1 cellular context compared by ENCODE assay signal in the genomic region with DNA sequence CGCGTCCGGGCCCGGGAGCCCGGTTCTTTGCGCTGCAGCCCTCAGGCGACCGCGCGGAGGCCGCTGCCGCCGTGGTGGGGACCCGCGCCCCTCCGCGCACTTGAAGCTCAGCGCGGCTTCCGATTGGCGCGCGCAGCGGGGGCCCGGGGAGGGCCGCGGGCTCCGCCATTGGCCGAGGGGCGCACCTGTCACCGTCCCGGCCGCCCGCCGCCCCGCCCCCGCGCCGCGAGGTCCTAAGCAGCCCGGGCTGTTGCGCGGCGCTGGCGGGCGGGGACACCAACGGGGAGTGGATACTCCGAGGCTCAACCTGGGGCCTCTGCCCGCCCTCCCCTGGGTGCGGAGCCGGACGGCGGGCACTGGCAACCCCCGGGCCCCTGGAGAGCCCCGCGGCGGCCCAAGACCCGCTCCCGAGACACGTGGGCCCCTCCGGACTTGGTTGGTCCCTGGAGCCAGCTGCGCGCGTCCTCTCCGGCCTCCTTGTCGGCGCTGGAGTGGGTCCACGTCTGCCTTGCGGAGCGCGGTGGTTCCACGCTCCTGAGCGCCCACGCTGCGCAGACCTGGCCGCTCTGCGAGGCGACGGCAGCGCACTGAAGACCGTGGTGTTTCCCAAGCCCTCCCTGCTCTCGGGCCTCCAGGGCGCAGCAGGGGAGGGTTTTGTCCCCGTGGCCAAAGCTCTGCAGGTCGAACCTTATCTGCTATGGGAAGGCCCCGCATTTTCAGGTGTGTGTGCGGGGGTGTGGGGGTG.
TF ChIP-seq lines count a peak whose summit lies in the region.

TSS of gene MNX1 (minus strand) at position 76 of the 745 bp plus-strand sequence. CDS start 313 bp downstream, outside the sequence.

TF ChIP-seq in K562, 482 proteins besides CTCF, POLR2A, EP300 and RAD21 (continued from another document and continues in another):
- TF ChIP-seq, protein P1, sequence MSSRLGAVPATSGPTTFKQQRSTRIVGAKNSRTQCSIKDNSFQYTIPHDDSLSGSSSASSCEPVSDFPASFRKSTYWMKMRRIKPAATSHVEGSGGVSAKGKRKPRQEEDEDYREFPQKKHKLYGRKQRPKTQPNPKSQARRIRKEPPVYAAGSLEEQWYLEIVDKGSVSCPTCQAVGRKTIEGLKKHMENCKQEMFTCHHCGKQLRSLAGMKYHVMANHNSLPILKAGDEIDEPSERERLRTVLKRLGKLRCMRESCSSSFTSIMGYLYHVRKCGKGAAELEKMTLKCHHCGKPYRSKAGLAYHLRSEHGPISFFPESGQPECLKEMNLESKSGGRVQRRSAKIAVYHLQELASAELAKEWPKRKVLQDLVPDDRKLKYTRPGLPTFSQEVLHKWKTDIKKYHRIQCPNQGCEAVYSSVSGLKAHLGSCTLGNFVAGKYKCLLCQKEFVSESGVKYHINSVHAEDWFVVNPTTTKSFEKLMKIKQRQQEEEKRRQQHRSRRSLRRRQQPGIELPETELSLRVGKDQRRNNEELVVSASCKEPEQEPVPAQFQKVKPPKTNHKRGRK (tag; IDR thresholded peaks at IDR 0.05), result no peak
- peak; percentile 69 for TF ChIP-seq GABPA (tag; conservative IDR thresholded peaks at IDR 0.05; ENCODE audit: low read depth)
- TF ChIP-seq TRIM28 (IDR thresholded peaks at IDR 0.05), result no peak
- TF ChIP-seq HCFC1 (IDR thresholded peaks at IDR 0.05; ENCODE audit: low read depth, low read length), result peak; percentile 43
- no peak for TF ChIP-seq HOXB6 (CRISPR knock-in tag; IDR thresholded peaks at IDR 0.05; ENCODE audit: borderline replicate concordance)
- TF ChIP-seq ZBTB7A (IDR thresholded peaks at IDR 0.05; ENCODE audit: borderline replicate concordance, control insufficient read depth, low read depth, low read length), result peak; percentile 81
- no peak for TF ChIP-seq BMI1 (IDR thresholded peaks at IDR 0.05; ENCODE audit: low read length)
- no peak for TF ChIP-seq BACH1 (tag; IDR thresholded peaks at IDR 0.05)
- TF ChIP-seq, protein P2, sequence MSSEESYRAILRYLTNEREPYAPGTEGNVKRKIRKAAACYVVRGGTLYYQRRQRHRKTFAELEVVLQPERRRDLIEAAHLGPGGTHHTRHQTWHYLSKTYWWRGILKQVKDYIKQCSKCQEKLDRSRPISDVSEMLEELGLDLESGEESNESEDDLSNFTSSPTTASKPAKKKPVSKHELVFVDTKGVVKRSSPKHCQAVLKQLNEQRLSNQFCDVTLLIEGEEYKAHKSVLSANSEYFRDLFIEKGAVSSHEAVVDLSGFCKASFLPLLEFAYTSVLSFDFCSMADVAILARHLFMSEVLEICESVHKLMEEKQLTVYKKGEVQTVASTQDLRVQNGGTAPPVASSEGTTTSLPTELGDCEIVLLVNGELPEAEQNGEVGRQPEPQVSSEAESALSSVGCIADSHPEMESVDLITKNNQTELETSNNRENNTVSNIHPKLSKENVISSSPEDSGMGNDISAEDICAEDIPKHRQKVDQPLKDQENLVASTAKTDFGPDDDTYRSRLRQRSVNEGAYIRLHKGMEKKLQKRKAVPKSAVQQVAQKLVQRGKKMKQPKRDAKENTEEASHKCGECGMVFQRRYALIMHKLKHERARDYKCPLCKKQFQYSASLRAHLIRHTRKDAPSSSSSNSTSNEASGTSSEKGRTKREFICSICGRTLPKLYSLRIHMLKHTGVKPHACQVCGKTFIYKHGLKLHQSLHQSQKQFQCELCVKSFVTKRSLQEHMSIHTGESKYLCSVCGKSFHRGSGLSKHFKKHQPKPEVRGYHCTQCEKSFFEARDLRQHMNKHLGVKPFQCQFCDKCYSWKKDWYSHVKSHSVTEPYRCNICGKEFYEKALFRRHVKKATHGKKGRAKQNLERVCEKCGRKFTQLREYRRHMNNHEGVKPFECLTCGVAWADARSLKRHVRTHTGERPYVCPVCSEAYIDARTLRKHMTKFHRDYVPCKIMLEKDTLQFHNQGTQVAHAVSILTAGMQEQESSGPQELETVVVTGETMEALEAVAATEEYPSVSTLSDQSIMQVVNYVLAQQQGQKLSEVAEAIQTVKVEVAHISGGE (CRISPR knock-in tag; IDR thresholded peaks at IDR 0.05), result no peak; a peak in 2 of 6 replicates
- no peak for TF ChIP-seq SREBF1 (IDR thresholded peaks at IDR 0.05; ENCODE audit: borderline replicate concordance, low read depth, low read length)
- no peak for TF ChIP-seq IFI16 (CRISPR knock-in tag; IDR thresholded peaks at IDR 0.05)
- no peak for TF ChIP-seq KLF10 (CRISPR knock-in tag; IDR thresholded peaks at IDR 0.05)
- TF ChIP-seq ARID3B (CRISPR knock-in tag; IDR thresholded peaks at IDR 0.05; ENCODE audit: borderline replicate concordance), result no peak
- TF ChIP-seq, protein P3, sequence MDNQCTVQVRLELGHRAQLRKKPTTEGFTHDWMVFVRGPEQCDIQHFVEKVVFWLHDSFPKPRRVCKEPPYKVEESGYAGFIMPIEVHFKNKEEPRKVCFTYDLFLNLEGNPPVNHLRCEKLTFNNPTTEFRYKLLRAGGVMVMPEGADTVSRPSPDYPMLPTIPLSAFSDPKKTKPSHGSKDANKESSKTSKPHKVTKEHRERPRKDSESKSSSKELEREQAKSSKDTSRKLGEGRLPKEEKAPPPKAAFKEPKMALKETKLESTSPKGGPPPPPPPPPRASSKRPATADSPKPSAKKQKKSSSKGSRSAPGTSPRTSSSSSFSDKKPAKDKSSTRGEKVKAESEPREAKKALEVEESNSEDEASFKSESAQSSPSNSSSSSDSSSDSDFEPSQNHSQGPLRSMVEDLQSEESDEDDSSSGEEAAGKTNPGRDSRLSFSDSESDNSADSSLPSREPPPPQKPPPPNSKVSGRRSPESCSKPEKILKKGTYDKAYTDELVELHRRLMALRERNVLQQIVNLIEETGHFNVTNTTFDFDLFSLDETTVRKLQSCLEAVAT (IDR thresholded peaks at IDR 0.05), result no peak
- no peak for TF ChIP-seq ZNF280B (CRISPR knock-in tag; IDR thresholded peaks at IDR 0.05)
- TF ChIP-seq ZNF24 (IDR thresholded peaks at IDR 0.05), result no peak
- TF ChIP-seq CEBPG (CRISPR knock-in tag; IDR thresholded peaks at IDR 0.05), result no peak
- no peak for TF ChIP-seq CEBPG (tag; conservative IDR thresholded peaks at IDR 0.05 in 1 of 2, IDR thresholded peaks at IDR 0.05 in 1 of 2)
- no peak for TF ChIP-seq RFX7 (CRISPR knock-in tag; IDR thresholded peaks at IDR 0.05)
- no peak for TF ChIP-seq ZNF785 (CRISPR knock-in tag; IDR thresholded peaks at IDR 0.05)
- no peak for TF ChIP-seq ZNF134 (CRISPR knock-in tag; conservative IDR thresholded peaks at IDR 0.05)
- TF ChIP-seq ZNF282 (CRISPR knock-in tag; IDR thresholded peaks at IDR 0.05), result 0 out of 2 replicates have a peak, but pooled peaks have one; percentile 47
- TF ChIP-seq SRSF3 (IDR thresholded peaks at IDR 0.05; ENCODE audit: insufficient read depth, low read length), result no peak
- no peak for TF ChIP-seq ZNF830 (CRISPR knock-in tag; IDR thresholded peaks at IDR 0.05)
- no peak for TF ChIP-seq YBX1 (IDR thresholded peaks at IDR 0.05)
- no peak for TF ChIP-seq CBFB (CRISPR knock-in tag; IDR thresholded peaks at IDR 0.05)
- TF ChIP-seq ZNF780A (CRISPR knock-in tag; IDR thresholded peaks at IDR 0.05), result no peak
- TF ChIP-seq VEZF1 (CRISPR knock-in tag; IDR thresholded peaks at IDR 0.05), result peak; percentile 98
- no peak for TF ChIP-seq HNRNPK (IDR thresholded peaks at IDR 0.05; ENCODE audit: low read depth, low read length, poor library complexity, severe bottlenecking)
- TF ChIP-seq ZNF77 (CRISPR knock-in tag; IDR thresholded peaks at IDR 0.05), result no peak
- TF ChIP-seq ZBED1 (IDR thresholded peaks at IDR 0.05), result no peak; the same call in 1 of the 2 replicates
- peak; percentile 97 for TF ChIP-seq CXXC5 (CRISPR knock-in tag; IDR thresholded peaks at IDR 0.05)
- no peak for TF ChIP-seq FOXM1 (IDR thresholded peaks at IDR 0.05; ENCODE audit: low read depth)
- TF ChIP-seq FOXM1 (CRISPR knock-in tag; IDR thresholded peaks at IDR 0.05; ENCODE audit: low read depth), result 0 out of 2 replicates have a peak, but pooled peaks have one; percentile 25
- TF ChIP-seq NCOA6 (IDR thresholded peaks at IDR 0.05), result no peak
- no peak for TF ChIP-seq ZNF133 (CRISPR knock-in tag; IDR thresholded peaks at IDR 0.05)
- no peak for TF ChIP-seq IRF2 (CRISPR knock-in tag; IDR thresholded peaks at IDR 0.05)
- no peak for TF ChIP-seq ZNF717 (CRISPR knock-in tag; IDR thresholded peaks at IDR 0.05)
- no peak for TF ChIP-seq RUNX1 (IDR thresholded peaks at IDR 0.05; ENCODE audit: low read depth)
- TF ChIP-seq, protein P4, sequence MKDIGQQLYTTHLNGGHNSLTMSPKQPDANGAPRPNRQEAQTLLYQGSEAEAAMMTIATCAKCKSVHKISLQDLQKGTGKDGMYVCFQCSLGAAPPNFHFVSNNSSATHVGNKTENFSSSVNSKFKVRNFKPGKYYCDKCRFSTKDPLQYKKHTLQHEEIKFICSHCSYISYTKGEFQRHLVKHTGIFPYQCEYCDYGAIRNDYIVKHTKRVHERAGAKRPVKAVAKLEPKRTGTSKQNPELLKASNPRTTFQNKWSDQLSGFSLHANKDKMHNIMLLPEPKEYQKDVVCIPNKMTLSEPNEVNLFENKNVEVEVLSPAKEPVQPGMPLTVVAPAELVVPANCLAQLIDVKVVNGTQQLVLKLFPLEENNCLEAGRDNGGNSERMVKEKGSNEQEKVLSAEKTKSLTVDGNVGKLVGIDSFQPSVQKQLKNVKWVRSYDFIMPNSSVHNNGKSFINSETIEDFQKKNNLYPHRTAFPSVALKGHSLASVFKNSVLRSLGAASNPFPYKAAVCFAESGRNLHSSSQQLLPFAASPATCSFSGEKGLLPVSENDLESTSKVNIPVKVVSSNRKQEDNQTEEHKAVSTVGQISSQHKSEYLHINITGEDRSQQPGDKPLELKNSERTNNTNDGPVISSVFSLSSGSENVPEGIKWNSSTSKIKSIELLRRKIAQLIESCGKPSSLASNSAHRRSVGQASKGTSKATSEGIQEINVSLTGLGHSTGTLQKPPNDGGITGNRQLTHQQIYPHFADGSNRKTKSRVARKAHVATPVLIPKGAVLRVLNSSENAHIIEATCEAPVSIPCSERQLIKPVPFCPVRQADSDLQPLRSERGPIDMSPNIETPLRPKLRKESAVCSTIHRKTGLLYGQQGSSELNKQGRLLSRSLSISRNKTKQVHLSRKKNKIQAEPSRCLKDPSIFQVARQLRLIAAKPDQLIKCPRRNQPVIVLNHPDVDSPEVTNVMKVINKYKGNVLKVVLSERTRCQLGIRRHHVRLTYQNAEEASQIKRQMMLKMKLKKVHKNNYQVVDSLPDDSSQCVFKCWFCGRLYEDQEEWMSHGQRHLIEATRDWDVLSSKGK (CRISPR knock-in tag; IDR thresholded peaks at IDR 0.05), result no peak
- TF ChIP-seq, protein P5, sequence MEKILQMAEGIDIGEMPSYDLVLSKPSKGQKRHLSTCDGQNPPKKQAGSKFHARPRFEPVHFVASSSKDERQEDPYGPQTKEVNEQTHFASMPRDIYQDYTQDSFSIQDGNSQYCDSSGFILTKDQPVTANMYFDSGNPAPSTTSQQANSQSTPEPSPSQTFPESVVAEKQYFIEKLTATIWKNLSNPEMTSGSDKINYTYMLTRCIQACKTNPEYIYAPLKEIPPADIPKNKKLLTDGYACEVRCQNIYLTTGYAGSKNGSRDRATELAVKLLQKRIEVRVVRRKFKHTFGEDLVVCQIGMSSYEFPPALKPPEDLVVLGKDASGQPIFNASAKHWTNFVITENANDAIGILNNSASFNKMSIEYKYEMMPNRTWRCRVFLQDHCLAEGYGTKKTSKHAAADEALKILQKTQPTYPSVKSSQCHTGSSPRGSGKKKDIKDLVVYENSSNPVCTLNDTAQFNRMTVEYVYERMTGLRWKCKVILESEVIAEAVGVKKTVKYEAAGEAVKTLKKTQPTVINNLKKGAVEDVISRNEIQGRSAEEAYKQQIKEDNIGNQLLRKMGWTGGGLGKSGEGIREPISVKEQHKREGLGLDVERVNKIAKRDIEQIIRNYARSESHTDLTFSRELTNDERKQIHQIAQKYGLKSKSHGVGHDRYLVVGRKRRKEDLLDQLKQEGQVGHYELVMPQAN (IDR thresholded peaks at IDR 0.05; ENCODE audit: borderline replicate concordance), result no peak
- TF ChIP-seq PTRF (tag; IDR thresholded peaks at IDR 0.05), result no peak
- TF ChIP-seq SRSF7 (optimal IDR thresholded peaks at IDR 0.05; ENCODE audit: low read depth, low read length), result no peak
- TF ChIP-seq, protein P6, sequence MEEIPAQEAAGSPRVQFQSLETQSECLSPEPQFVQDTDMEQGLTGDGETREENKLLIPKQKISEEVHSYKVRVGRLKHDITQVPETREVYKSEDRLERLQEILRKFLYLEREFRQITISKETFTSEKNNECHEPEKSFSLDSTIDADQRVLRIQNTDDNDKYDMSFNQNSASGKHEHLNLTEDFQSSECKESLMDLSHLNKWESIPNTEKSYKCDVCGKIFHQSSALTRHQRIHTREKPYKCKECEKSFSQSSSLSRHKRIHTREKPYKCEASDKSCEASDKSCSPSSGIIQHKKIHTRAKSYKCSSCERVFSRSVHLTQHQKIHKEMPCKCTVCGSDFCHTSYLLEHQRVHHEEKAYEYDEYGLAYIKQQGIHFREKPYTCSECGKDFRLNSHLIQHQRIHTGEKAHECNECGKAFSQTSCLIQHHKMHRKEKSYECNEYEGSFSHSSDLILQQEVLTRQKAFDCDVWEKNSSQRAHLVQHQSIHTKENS (CRISPR knock-in tag; IDR thresholded peaks at IDR 0.05), result no peak
- TF ChIP-seq NR3C1 (CRISPR knock-in tag; IDR thresholded peaks at IDR 0.05), result no peak
